In genomic region chr14:98062083-98062482, GRCh38 we compare ENCODE assay signal across 4 cellular contexts.
"Had no signal": no experiment of that assay in that cellular context is flagged by ENCODE, and none has a peak within 500 bp of the region (broad histone marks: within the 10 kb centered on the region; RNA-seq: fewer than 3 reads in every experiment).

No MANE protein-coding gene starts in this region.

- DNase-seq: H9, HCEC 1CT, IMR-90 had no signal

- H3K4me3 ChIP-seq: GM23338 had no signal

- ATAC-seq: GM23338 had no signal
